In genomic region chr5:166979576-166979975, GRCh38 we compare ENCODE assay signal across 11 cellular contexts. TPM values are rescaled to one million over a fixed set of nuclear protein-coding genes. Genes with fewer than 3 reads are reported as not detected.
DNase-seq lines count a peak whose midpoint lies in the region; ATAC-seq and TF ChIP-seq lines count a peak whose summit lies in the region.
"Had no signal": no experiment of that assay in that cellular context is flagged by ENCODE, and none has a peak within 500 bp of the region (broad histone marks: within the 10 kb centered on the region; RNA-seq: fewer than 3 reads in every experiment).

No MANE protein-coding gene starts in this region.

- H3K18ac ChIP-seq in H9 (ENCODE audit: insufficient read length, low read depth, low read length) = no peak overlapping the region

- DNase-seq in H9 (no peak), astrocyte of the cerebellum (ENCODE audit: low read depth) (no peak), ACHN (no peak)
- no peak for DNase-seq in effector CD8-positive, alpha-beta T cell (lab: John Stamatoyannopoulos, UW)
- DNase-seq: activated B cell treated with CpG ODN at 0.5 μM for 24 hours, dermis blood vessel endothelial cell had no signal

- H3K23me2 ChIP-seq in H9 (ENCODE audit: insufficient read length, low read depth, low read length, poor library complexity, severe bottlenecking) = peaks cover 8% of the 10 kb centered on the region

- peak overlapping the region; percentile 73 for H3K4me2 ChIP-seq in H9 (ENCODE audit: insufficient read depth, insufficient read length, low read length)
- peak overlapping the region; percentile 73 for H3K4me2 ChIP-seq in skeletal muscle satellite cell (ENCODE audit: low read length)

- H3K27me3 ChIP-seq in H9 (ENCODE audit: insufficient read depth, low read length) (peaks cover 2% of the 10 kb centered on the region; the same call in 1 of the 2 replicates), iPS-15b (ENCODE audit: control insufficient read depth, insufficient read depth, low read length) (peaks cover 37% of the 10 kb centered on the region), skeletal muscle satellite cell (ENCODE audit: control insufficient read depth, insufficient read depth, low read length) (peaks cover 8% of the 10 kb centered on the region)

- H3K4ac ChIP-seq in H9 (ENCODE audit: low read depth, low read length) = no peak overlapping the region

- ATAC-seq in esophagus mucosa (no peak), GM18498 (IDR thresholded peaks at IDR 0.05; ENCODE audit: unreplicated experiment) (no peak)

- H3K36me3 ChIP-seq in iPS-15b (ENCODE audit: control insufficient read depth, insufficient read depth, low read length) (no peaks in the 10 kb centered on the region), skeletal muscle satellite cell (ENCODE audit: insufficient read depth, low read length) (no peaks in the 10 kb centered on the region)

- H3K4me3 Mint-ChIP-seq in H9 = peak overlapping the region; percentile 87 to 93
- H3K4me3 Mint-ChIP-seq: activated B cell treated with CpG ODN at 0.5 μM for 24 hours had no signal

- H3K36me3 Mint-ChIP-seq in H9 (ENCODE audit: insufficient read depth in 1 of 3, low read depth in 3 of 3) = no peaks in the 10 kb centered on the region

- no peak overlapping the region for H2BK20ac ChIP-seq in H9 (ENCODE audit: low read depth, low read length, poor library complexity, severe bottlenecking)

- no peak overlapping the region for H2AFZ ChIP-seq in H9 (ENCODE audit: low read length)

- WGBS in H9 (ENCODE audit: extremely low coverage, insufficient read length, low lambda C conversion rate) = no CpG with 5 or more reads among the region's 8 CpGs

- H4K5ac ChIP-seq in H9 (ENCODE audit: insufficient read length, low read depth, low read length) = no peak overlapping the region

- peaks cover 27% of the 10 kb centered on the region for H3K27me3 Mint-ChIP-seq in H9 (ENCODE audit: low read depth)

- no peak overlapping the region for H4K8ac ChIP-seq in H9 (replicated peaks; ENCODE audit: insufficient read length, low read depth, low read length)

- H3K4me3 ChIP-seq in astrocyte of the cerebellum (ENCODE audit: low read depth, low read length) = peak overlapping the region; percentile 60
- peak overlapping the region; percentile 84 for H3K4me3 ChIP-seq in iPS-15b (ENCODE audit: low read depth, low read length)
- H3K4me3 ChIP-seq in skeletal muscle satellite cell (ENCODE audit: low read length) = peak overlapping the region; percentile 51
- H3K4me3 ChIP-seq: mucosa of descending colon had no signal

- no peak overlapping the region for H3K27ac ChIP-seq in H9 (ENCODE audit: insufficient read length, low read depth, low read length)

- no peaks in the 10 kb centered on the region for H4K20me1 ChIP-seq in H9 (ENCODE audit: control insufficient read depth, insufficient read depth, insufficient read length)

- H2BK5ac ChIP-seq in H9 (ENCODE audit: insufficient read length, low read length) = no peak overlapping the region

- no peaks in the 10 kb centered on the region for H3K79me2 ChIP-seq in H9 (ENCODE audit: insufficient read depth, low read length)

- H3K23ac ChIP-seq in H9 (ENCODE audit: insufficient read length, low read depth, low read length) = no peak overlapping the region

- H3K79me1 ChIP-seq in H9 (ENCODE audit: insufficient read depth, low read depth, low read length, poor library complexity, severe bottlenecking) = no peaks in the 10 kb centered on the region

- H3K9me3 Mint-ChIP-seq in H9 = no peaks in the 10 kb centered on the region
- H3K9me3 Mint-ChIP-seq: activated B cell treated with CpG ODN at 0.5 μM for 24 hours had no signal

- no peak overlapping the region for H3K56ac ChIP-seq in H9 (ENCODE audit: insufficient read length, low read depth, low read length)

- H2BK15ac ChIP-seq in H9 (ENCODE audit: low read depth, low read length) = no peak overlapping the region

- in situ Hi-C loops in astrocyte of the cerebellum (cut with HindIII; ENCODE audit: low sequenced_read_pairs) = no loop called here
- in situ Hi-C loops in ACHN (cut with HindIII; ENCODE audit: low pct_ligation_motif_present, low pct_unique_long_range_greater_than_20kb, low sequenced_read_pairs) = no loop called here

- H2BK120ac ChIP-seq in H9 (ENCODE audit: low read depth, low read length, poor library complexity, severe bottlenecking) = no peak overlapping the region

- no peak overlapping the region for H4K91ac ChIP-seq in H9 (ENCODE audit: insufficient read length, low read depth, low read length)

- peak overlapping the region in 1 of 3 experiments; percentile 25; a peak in 3 of 7 replicates for H3K27ac Mint-ChIP-seq in H9
- H3K27ac Mint-ChIP-seq: activated B cell treated with CpG ODN at 0.5 μM for 24 hours had no signal

- H2BK12ac ChIP-seq in H9 (ENCODE audit: insufficient read length, low read depth, low read length) = no peak overlapping the region

- H3K14ac ChIP-seq in H9 (ENCODE audit: insufficient read depth, low read length) = no peak overlapping the region

- no peaks in the 10 kb centered on the region for H3K9me3 ChIP-seq in H9 (ENCODE audit: control insufficient read depth, low read depth, low read length)
- no peaks in the 10 kb centered on the region for H3K9me3 ChIP-seq in iPS-15b (ENCODE audit: control insufficient read depth, insufficient read depth, low read length)
- H3K9me3 ChIP-seq in skeletal muscle satellite cell (replicated peaks; ENCODE audit: low read length) = no peaks in the 10 kb centered on the region
- H3K9me3 ChIP-seq: mucosa of descending colon had no signal

- H3K4me1 Mint-ChIP-seq in H9 = peaks cover 40 to 43% of the 10 kb centered on the region in 2 experiments

- no peak overlapping the region for H3T11ph ChIP-seq in H9 (ENCODE audit: low read length)

- H2AK5ac ChIP-seq in H9 (ENCODE audit: insufficient read length, low read length) = no peak overlapping the region

- H3K4me1 ChIP-seq in H9 (ENCODE audit: insufficient read depth, low read length) (no peaks in the 10 kb centered on the region), iPS-15b (ENCODE audit: control insufficient read depth, insufficient read depth, low read length) (peaks cover 22% of the 10 kb centered on the region), skeletal muscle satellite cell (ENCODE audit: control insufficient read depth, insufficient read depth, low read length) (no peaks in the 10 kb centered on the region)

- no peak for TF ChIP-seq CTCF in H9 (conservative IDR thresholded peaks at IDR 0.05)
- no peak for TF ChIP-seq CTCF in astrocyte of the cerebellum (IDR thresholded peaks at IDR 0.05; ENCODE audit: low read depth, low read length, missing control alignments)

- H3K9ac ChIP-seq in H9 (ENCODE audit: extremely low read depth, insufficient read length, low read length) (no peak overlapping the region), iPS-15b (ENCODE audit: low read depth, low read length) (peak overlapping the region; percentile 24), skeletal muscle satellite cell (ENCODE audit: low read depth, low read length) (no peak overlapping the region)

RNA-seq across cellular contexts. Expression of gene TENM2, which starts 0.7 kb away (rescaled TPM):
- total RNA-seq in H9 (2021) = 0.79 and 0.81 TPM in 2 replicates
- 0.22 and 0.25 TPM in 2 replicates for total RNA-seq in skeletal muscle satellite cell (2012; rRNA removed)
- 21.5 TPM for total RNA-seq in esophagus mucosa
- total RNA-seq: activated B cell treated with CpG ODN at 0.5 μM for 24 hours had no signal

Comparison
In these comparisons a context has a peak if more than half of its experiments do, and no peak if none do; other contexts are left out.
1. RNA of gene TENM2, which starts 0.7 kb away (total RNA-seq): 21.5 TPM in esophagus mucosa (single experiment); 0.79 to 0.81 TPM in H9; every median in the first group is over 10 times any median in the second.
2. Peak in every context shown above with its lines, with median percentiles within 50 percentile points of each other: H3K4me3 ChIP-seq.